ENCODE assay signal across 1 cellular context in the genomic region with DNA sequence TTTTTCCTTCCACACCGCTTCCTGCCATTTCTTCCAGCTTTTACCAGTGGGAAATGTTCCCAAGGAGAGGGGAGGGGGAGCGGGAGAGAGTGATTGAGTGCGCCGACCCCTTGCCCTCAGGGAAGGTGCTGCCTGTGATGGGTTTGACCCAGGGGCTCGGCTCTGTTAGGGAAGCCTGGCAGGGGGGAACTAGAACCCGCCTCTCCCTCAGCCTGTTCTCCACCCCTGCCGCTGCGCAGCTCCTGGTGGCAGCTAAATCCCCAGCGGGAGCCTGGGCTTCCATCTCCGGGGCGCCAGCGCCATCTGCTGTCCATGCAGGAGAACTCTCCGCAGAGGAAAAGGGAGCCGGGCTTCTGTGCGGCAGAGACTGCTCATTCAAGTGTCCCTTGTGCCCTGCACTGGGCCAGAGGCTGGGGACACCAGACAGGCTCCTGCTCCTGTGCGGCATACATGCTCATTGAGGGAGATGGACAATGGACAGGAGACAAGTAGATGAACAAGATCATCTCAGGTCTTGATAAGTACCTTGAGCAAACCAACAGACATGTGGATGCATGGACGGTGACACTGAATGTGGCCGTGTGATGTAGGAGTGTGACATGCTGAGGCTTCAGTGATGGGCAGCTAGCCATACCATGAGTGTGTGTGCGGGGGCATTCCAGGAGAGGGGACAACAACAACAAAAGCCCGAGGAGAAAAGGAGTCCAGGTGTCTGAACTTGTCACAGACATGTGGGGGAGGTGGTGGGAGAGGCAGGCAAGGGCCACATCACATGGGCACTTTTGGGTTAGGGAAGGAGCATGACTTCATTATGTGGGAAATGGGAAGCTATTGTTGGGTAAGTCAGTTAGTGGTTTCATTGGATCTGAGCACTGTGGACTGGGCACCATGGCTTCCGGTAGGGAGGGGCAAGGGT.
TF ChIP-seq lines count a peak whose summit lies in the region.

No MANE protein-coding gene starts in this region.

TF ChIP-seq in SK-N-SH, 30 proteins besides CTCF, POLR2A, EP300 and RAD21 (continued from another document):
- TF ChIP-seq, protein P1, sequence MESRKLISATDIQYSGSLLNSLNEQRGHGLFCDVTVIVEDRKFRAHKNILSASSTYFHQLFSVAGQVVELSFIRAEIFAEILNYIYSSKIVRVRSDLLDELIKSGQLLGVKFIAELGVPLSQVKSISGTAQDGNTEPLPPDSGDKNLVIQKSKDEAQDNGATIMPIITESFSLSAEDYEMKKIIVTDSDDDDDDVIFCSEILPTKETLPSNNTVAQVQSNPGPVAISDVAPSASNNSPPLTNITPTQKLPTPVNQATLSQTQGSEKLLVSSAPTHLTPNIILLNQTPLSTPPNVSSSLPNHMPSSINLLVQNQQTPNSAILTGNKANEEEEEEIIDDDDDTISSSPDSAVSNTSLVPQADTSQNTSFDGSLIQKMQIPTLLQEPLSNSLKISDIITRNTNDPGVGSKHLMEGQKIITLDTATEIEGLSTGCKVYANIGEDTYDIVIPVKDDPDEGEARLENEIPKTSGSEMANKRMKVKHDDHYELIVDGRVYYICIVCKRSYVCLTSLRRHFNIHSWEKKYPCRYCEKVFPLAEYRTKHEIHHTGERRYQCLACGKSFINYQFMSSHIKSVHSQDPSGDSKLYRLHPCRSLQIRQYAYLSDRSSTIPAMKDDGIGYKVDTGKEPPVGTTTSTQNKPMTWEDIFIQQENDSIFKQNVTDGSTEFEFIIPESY (IDR thresholded peaks at IDR 0.05; ENCODE audit: borderline replicate concordance, low read depth): no peak
- TF ChIP-seq, protein P2, sequence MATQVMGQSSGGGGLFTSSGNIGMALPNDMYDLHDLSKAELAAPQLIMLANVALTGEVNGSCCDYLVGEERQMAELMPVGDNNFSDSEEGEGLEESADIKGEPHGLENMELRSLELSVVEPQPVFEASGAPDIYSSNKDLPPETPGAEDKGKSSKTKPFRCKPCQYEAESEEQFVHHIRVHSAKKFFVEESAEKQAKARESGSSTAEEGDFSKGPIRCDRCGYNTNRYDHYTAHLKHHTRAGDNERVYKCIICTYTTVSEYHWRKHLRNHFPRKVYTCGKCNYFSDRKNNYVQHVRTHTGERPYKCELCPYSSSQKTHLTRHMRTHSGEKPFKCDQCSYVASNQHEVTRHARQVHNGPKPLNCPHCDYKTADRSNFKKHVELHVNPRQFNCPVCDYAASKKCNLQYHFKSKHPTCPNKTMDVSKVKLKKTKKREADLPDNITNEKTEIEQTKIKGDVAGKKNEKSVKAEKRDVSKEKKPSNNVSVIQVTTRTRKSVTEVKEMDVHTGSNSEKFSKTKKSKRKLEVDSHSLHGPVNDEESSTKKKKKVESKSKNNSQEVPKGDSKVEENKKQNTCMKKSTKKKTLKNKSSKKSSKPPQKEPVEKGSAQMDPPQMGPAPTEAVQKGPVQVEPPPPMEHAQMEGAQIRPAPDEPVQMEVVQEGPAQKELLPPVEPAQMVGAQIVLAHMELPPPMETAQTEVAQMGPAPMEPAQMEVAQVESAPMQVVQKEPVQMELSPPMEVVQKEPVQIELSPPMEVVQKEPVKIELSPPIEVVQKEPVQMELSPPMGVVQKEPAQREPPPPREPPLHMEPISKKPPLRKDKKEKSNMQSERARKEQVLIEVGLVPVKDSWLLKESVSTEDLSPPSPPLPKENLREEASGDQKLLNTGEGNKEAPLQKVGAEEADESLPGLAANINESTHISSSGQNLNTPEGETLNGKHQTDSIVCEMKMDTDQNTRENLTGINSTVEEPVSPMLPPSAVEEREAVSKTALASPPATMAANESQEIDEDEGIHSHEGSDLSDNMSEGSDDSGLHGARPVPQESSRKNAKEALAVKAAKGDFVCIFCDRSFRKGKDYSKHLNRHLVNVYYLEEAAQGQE (IDR thresholded peaks at IDR 0.05; ENCODE audit: low read depth, low read length): 0 out of 2 replicates have a peak, but pooled peaks have one; percentile 12
- no peak for TF ChIP-seq ELF1 (IDR thresholded peaks at IDR 0.05)
